8 cellular contexts compared by ENCODE assay signal in the genomic region with DNA sequence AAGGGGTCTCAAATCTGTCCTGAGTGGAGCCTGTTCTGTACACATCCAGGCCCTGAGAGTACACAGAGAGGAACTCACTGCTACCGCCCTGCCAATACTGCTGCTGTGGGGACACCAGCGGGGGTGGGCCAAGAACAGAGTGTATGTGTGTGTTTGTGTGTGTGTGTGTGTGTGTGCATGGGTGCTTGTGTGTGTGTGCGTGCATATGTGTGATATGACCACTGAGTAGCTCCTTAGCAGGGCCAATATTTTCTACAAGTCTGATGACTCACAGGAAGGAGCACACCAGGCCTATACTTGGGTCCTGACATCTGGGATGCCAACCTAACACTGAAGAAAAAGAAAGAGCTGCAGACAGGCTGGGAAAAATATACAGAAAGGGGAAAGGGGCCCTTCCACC. TPM values are rescaled to one million over a fixed set of nuclear protein-coding genes. Genes with fewer than 3 reads are reported as not detected.
A peak's percentile ranks its signal among the peaks of the same experiment; 100 is the strongest.
DNase-seq lines count a peak whose midpoint lies in the region; ATAC-seq and TF ChIP-seq lines count a peak whose summit lies in the region.
"Had no signal": no experiment of that assay in that cellular context is flagged by ENCODE, and none has a peak within 500 bp of the region (broad histone marks: within the 10 kb centered on the region; RNA-seq: fewer than 3 reads in every experiment).

No MANE protein-coding gene starts in this region.

- no peaks in the 10 kb centered on the region for H3K9me3 ChIP-seq in T-helper 17 cell (ENCODE audit: control insufficient read depth, low read length, poor library complexity, severe bottlenecking)
- H3K9me3 ChIP-seq in gastroesophageal sphincter: no peaks in the 10 kb centered on the region
- no peaks in the 10 kb centered on the region for H3K9me3 ChIP-seq in thoracic aorta

- peak overlapping the region in 3 of 4 donors; percentile 73 to 83 (median 76) for H3K27ac ChIP-seq in gastroesophageal sphincter
- peak overlapping the region; percentile 42 to 73 for H3K27ac ChIP-seq in thoracic aorta

- H3K27me3 ChIP-seq in gastroesophageal sphincter (no peaks in the 10 kb centered on the region), thoracic aorta (replicated peaks; ENCODE audit: insufficient read depth) (no peaks in the 10 kb centered on the region)

- DNase-seq in HT1080 (ENCODE audit: low read depth) (peak; percentile 86), T-helper 17 cell (no peak), thoracic aorta (ENCODE audit: low spot score) (no peak), NCI-H1694 treated with DMSO at 0.1 percent for 48 hours (lab: John Stamatoyannopoulos, UW) (no peak), superior temporal gyrus (ENCODE audit: extremely low spot score) (no peak)

- peaks cover 2% of the 10 kb centered on the region for H3K36me3 Mint-ChIP-seq in T-helper 17 cell (ENCODE audit: low read depth)

- H3K4me1 ChIP-seq in gastroesophageal sphincter (peaks cover 15 to 39% (median 28%) of the 10 kb centered on the region in 3 donors), thoracic aorta (ENCODE audit: control insufficient read depth in 1 of 2, low read depth in 2 of 2) (peaks cover 19 to 34% of the 10 kb centered on the region in 2 donors)

- peaks cover 17% of the 10 kb centered on the region for H3K27me3 Mint-ChIP-seq in T-helper 17 cell

- no peaks in the 10 kb centered on the region for H3K36me3 ChIP-seq in gastroesophageal sphincter
- no peaks in the 10 kb centered on the region for H3K36me3 ChIP-seq in thoracic aorta

- peak overlapping the region; percentile 75 for H3K4me3 Mint-ChIP-seq in T-helper 17 cell

- H3K27ac Mint-ChIP-seq in T-helper 17 cell: peak overlapping the region; percentile 87

- ATAC-seq in T-helper 17 cell (peak; percentile 18), gastroesophageal sphincter (no peak), thoracic aorta (ENCODE audit: insufficient number of reproducible peaks, low FRiP score, low read depth) (no peak), GM21529 (IDR thresholded peaks at IDR 0.05; ENCODE audit: unreplicated experiment) (no peak)

- TF ChIP-seq POLR2A in gastroesophageal sphincter (IDR thresholded peaks at IDR 0.05): no peak

- no peak for TF ChIP-seq CTCF in gastroesophageal sphincter (IDR thresholded peaks at IDR 0.05)
- TF ChIP-seq CTCF in thoracic aorta (IDR thresholded peaks at IDR 0.05): no peak

- no peak overlapping the region for H3K4me3 ChIP-seq in gastroesophageal sphincter
- no peak overlapping the region for H3K4me3 ChIP-seq in thoracic aorta

- no peak for TF ChIP-seq EP300 in gastroesophageal sphincter (IDR thresholded peaks at IDR 0.05)

- peaks cover 34% of the 10 kb centered on the region for H3K4me1 Mint-ChIP-seq in T-helper 17 cell

- WGBS in gastroesophageal sphincter (ENCODE audit: low coverage in 1 of 2), 2 donors: 78% methylated on average over 3 of the region's 3 CpGs; no CpG with 5 or more reads in 1 of the 2 donors

RNA-seq across cellular contexts. Expression of a gene that starts 1.4 kb away (rescaled TPM):
- 11.3 and 14.6 TPM in 2 replicates for total RNA-seq in HT1080 (2014; rRNA removed; shearing (Covaris generic))
- 3.6 and 4.1 TPM in 2 replicates for polyA plus RNA-seq in HT1080 (2015; cell fraction: cytosol; rRNA removed)
- 6.4 and 8.5 TPM in 2 replicates for polyA plus RNA-seq in HT1080 (2015; cell fraction: nucleus; rRNA removed)
- under 1 TPM in 1 of 2 donors, not detected in 1; 0.55 TPM for total RNA-seq in T-helper 17 cell
- total RNA-seq in gastroesophageal sphincter: under 1 TPM in 1 of 4 donors, not detected in 3; 0.69 TPM
- not detected for total RNA-seq in thoracic aorta
- total RNA-seq: HepG2 had no signal
- polyA plus RNA-seq: HepG2 had no signal

RNA-seq across cellular contexts. Expression of a gene that starts 26.4 kb away (rescaled TPM):
- total RNA-seq in HT1080 (2014; rRNA removed; shearing (Covaris generic)): 1.6 and 2.4 TPM in 2 replicates
- polyA plus RNA-seq in HT1080 (2015; cell fraction: cytosol; rRNA removed): 0.37 and 0.81 TPM in 2 replicates
- 0.13 and 0.73 TPM in 2 replicates for polyA plus RNA-seq in HT1080 (2015; cell fraction: nucleus; rRNA removed)
- total RNA-seq in T-helper 17 cell: not detected
- total RNA-seq in gastroesophageal sphincter: 1 to 10 TPM in 1 of 4 donors, not detected in 3; 1.4 TPM
- total RNA-seq in thoracic aorta: not detected
- total RNA-seq: HepG2 had no signal
- polyA plus RNA-seq: HepG2 had no signal

RNA-seq across cellular contexts. Expression of a gene that starts 32.3 kb away (rescaled TPM):
- 17.4 and 17.7 TPM in 2 replicates for total RNA-seq in HT1080 (2014; rRNA removed; shearing (Covaris generic))
- polyA plus RNA-seq in HT1080 (2015; cell fraction: cytosol; rRNA removed): 18.4 and 20.5 TPM in 2 replicates
- polyA plus RNA-seq in HT1080 (2015; cell fraction: nucleus; rRNA removed): 19.6 and 21.2 TPM in 2 replicates
- total RNA-seq in T-helper 17 cell (1 to 10 TPM; 1.8 to 2.5 TPM), gastroesophageal sphincter (10 to 100 TPM; 17.9 to 33.3 (median 29.6) TPM), thoracic aorta (10 to 100 TPM; 22.4 to 31.8 TPM)

RNA-seq across cellular contexts. Expression of a gene that starts 45.3 kb away (rescaled TPM):
- total RNA-seq in HT1080 (2014; rRNA removed; shearing (Covaris generic)): 11.6 and 12.2 TPM in 2 replicates
- polyA plus RNA-seq in HT1080 (2015; cell fraction: cytosol; rRNA removed): 22.5 and 23.9 TPM in 2 replicates
- 24.8 and 25.7 TPM in 2 replicates for polyA plus RNA-seq in HT1080 (2015; cell fraction: nucleus; rRNA removed)
- total RNA-seq in T-helper 17 cell: 1 to 10 TPM; 2.8 to 3.7 TPM
- total RNA-seq in gastroesophageal sphincter: under 1 TPM in 2 of 4 donors, not detected in 2; 0.39 to 0.74 TPM
- total RNA-seq in thoracic aorta: under 1 TPM in 1 of 2 donors, not detected in 1; 0.41 TPM
- total RNA-seq: HepG2 had no signal
- polyA plus RNA-seq: HepG2 had no signal
